8 cellular contexts compared by ENCODE assay signal in genomic region chr14:100238419-100239199, GRCh38. TPM values are rescaled to one million over a fixed set of nuclear protein-coding genes. Genes with fewer than 3 reads are reported as not detected.
DNase-seq lines count a peak whose midpoint lies in the region; ATAC-seq and TF ChIP-seq lines count a peak whose summit lies in the region.

YY1 (plus strand) TSS chr14:100239144; CDS start chr14:100239245, 101 bp downstream.

- in situ Hi-C loops in KBM-7 (cut with MboI; ENCODE audit: low pct_unique_long_range_greater_than_20kb, low sequenced_read_pairs), result no loop called here

- H4K20me1 ChIP-seq in PC-9 (ENCODE audit: insufficient read depth), result peaks cover 43% of the 10 kb centered on the region

- intact Hi-C loops in PC-9 (cut with micrococcal nuclease; ENCODE audit: unreplicated experiment), result no loop called here

- DNase-seq in DMS53 treated with DMSO at 0.1 percent for 48 hours (lab: John Stamatoyannopoulos, UW; ENCODE audit: unreplicated experiment), result peak; percentile 89
- peak; percentile 99 for DNase-seq in KBM-7
- peak; percentile 84 to 90 for DNase-seq in PC-9
- DNase-seq in activated T-cell treated with anti-CD3 and anti-CD28 coated beads, Interleukin-2, amount 50 U/mL, for 1 hour, result peak; percentile 99
- no peak for DNase-seq in epithelial cell of proximal tubule (ENCODE audit: low read depth)
- DNase-seq in stimulated activated CD8-positive, alpha-beta memory T cell treated with anti-CD3 and anti-CD28 coated beads, Interleukin-4, amount 100 ng/mL, for 48 hours, result peak; percentile 99

- H3K4me1 ChIP-seq in PC-9 (replicated peaks; ENCODE audit: insufficient read depth) (peaks cover 20% of the 10 kb centered on the region), mucosa of stomach (ENCODE audit: control insufficient read depth, insufficient read depth, low read length) (peaks cover 17% of the 10 kb centered on the region)

- peak within 1 kb of the TSS; percentile 97 for H3K4me2 ChIP-seq in PC-9

- H3K9ac ChIP-seq in mucosa of stomach (ENCODE audit: low read length), result peak within 1 kb of the TSS; percentile 86

- POLR2A ChIA-PET in PC-9 (lab: Charles Lee; ENCODE audit: unreplicated experiment), result interaction anchor here (0.5 kb wide), 1 partner anchor 25 kb away, joined by 6 read pairs; no protein-coding TSS in a partner anchor

- H2AFZ ChIP-seq in PC-9, result peak within 1 kb of the TSS; percentile 43; the same call in 1 of the 2 replicates

- peaks cover 86% of the 10 kb centered on the region for H3K79me2 ChIP-seq in PC-9 (ENCODE audit: low read depth)

- peak within 1 kb of the TSS; percentile 73 for H3K27ac ChIP-seq in PC-9

- BruUV-seq in PC-9 (replicated peaks; lab: Mats Ljungman, UMichigan), result no TSS peak

- H3K36me3 ChIP-seq in PC-9 (ENCODE audit: low read depth) (no peaks in the 10 kb centered on the region), mucosa of stomach (ENCODE audit: control insufficient read depth, insufficient read depth, low read length) (no peaks in the 10 kb centered on the region)

- H3K9me2 ChIP-seq in PC-9 (ENCODE audit: insufficient read depth), result no peaks in the 10 kb centered on the region

- H3K9me3 ChIP-seq in PC-9 (ENCODE audit: insufficient read depth, low read depth), result no peaks in the 10 kb centered on the region
- no peaks in the 10 kb centered on the region for H3K9me3 ChIP-seq in mucosa of stomach (ENCODE audit: control insufficient read depth, low read length)

- TF ChIP-seq CTCF in PC-9 (conservative IDR thresholded peaks at IDR 0.05) (no peak), epithelial cell of proximal tubule (conservative IDR thresholded peaks at IDR 0.05; ENCODE audit: low read depth, low read length) (no peak)

- peak; percentile 74 for ATAC-seq in GM21723 (IDR thresholded peaks at IDR 0.05; ENCODE audit: unreplicated experiment)

- peaks cover 7% of the 10 kb centered on the region; the same call in 1 of the 2 replicates for H3F3A ChIP-seq in PC-9 (ENCODE audit: insufficient read depth, low read depth)

- no peaks in the 10 kb centered on the region for H3K27me3 ChIP-seq in PC-9 (ENCODE audit: insufficient read depth, low read depth)
- H3K27me3 ChIP-seq in mucosa of stomach (ENCODE audit: control insufficient read depth, insufficient read depth, low read length), result no peaks in the 10 kb centered on the region

- H3K4me3 ChIP-seq in PC-9, result peak within 1 kb of the TSS; percentile 85
- H3K4me3 ChIP-seq in epithelial cell of proximal tubule (ENCODE audit: low read depth, low read length), result peak within 1 kb of the TSS; percentile 83
- H3K4me3 ChIP-seq in mucosa of stomach (ENCODE audit: low read length), result peak within 1 kb of the TSS; percentile 68

- CTCF ChIA-PET in PC-9 (lab: Charles Lee), result no interaction called here

RNA-seq across cellular contexts. Expression of gene YY1, which starts in this region (rescaled TPM):
- total RNA-seq in PC-9 (2021) (32.3 and 35.8 TPM in 2 replicates), epithelial cell of proximal tubule (41.9 and 45.2 TPM in 2 replicates)
